In genomic region chr4:5658992-5659391, GRCh38 we compare ENCODE assay signal across 15 cellular contexts. TPM values are rescaled to one million over a fixed set of nuclear protein-coding genes. Genes with fewer than 3 reads are reported as not detected.
DNase-seq lines count a peak whose midpoint lies in the region; ATAC-seq and TF ChIP-seq lines count a peak whose summit lies in the region.
"Had no signal": no experiment of that assay in that cellular context is flagged by ENCODE, and none has a peak within 500 bp of the region (broad histone marks: within the 10 kb centered on the region; RNA-seq: fewer than 3 reads in every experiment).

No MANE protein-coding gene starts in this region.

- peaks cover 5% of the 10 kb centered on the region for H3K4me1 Mint-ChIP-seq in mesothelial cell of epicardium
- H3K4me1 Mint-ChIP-seq: B cell had no signal

- no peaks in the 10 kb centered on the region for H3K27me3 Mint-ChIP-seq in mesothelial cell of epicardium (ENCODE audit: low read depth)
- H3K27me3 Mint-ChIP-seq: B cell; CD4-positive, alpha-beta T cell had no signal

- H3K27ac Mint-ChIP-seq in mesothelial cell of epicardium = peak overlapping the region; percentile 1
- H3K27ac Mint-ChIP-seq: B cell; CD4-positive, alpha-beta T cell; CD8-positive, alpha-beta T cell had no signal

- no peak for TF ChIP-seq CTCF in mesothelial cell of epicardium (IDR thresholded peaks at IDR 0.05; ENCODE audit: unreplicated experiment)

- H3K4me3 Mint-ChIP-seq in mesothelial cell of epicardium = no peak overlapping the region
- H3K4me3 Mint-ChIP-seq: B cell; CD4-positive, alpha-beta T cell; CD8-positive, alpha-beta T cell had no signal

- peaks cover 47% of the 10 kb centered on the region for H3K36me3 Mint-ChIP-seq in mesothelial cell of epicardium

- ATAC-seq in GM19035 (IDR thresholded peaks at IDR 0.05; ENCODE audit: unreplicated experiment) = no peak
- ATAC-seq: A549; CD8-positive, alpha-beta T cell had no signal

- DNase-seq in amniotic epithelial cell (ENCODE audit: low read depth) (peak; percentile 16), mesothelial cell of epicardium (ENCODE audit: low spot score in 2 of 2, unreplicated experiment in 2 of 2) (no peak), putamen (ENCODE audit: low spot score) (peak; percentile 63)
- no peak for DNase-seq in activated CD4-positive, alpha-beta T cell treated with anti-CD3 and anti-CD28 coated beads for 4 hours
- DNase-seq: AML-193; Caco-2; Calu3; CD4-positive, alpha-beta T cell; CD8-positive, alpha-beta T cell; DMS79 treated with DMSO at 0.1 percent for 48 hours; GF-D8 had no signal

- H3K9me3 Mint-ChIP-seq in mesothelial cell of epicardium = peaks cover 18% of the 10 kb centered on the region

RNA-seq across cellular contexts. Expression of gene EVC2, which starts 49.4 kb away (rescaled TPM):
- total RNA-seq in mesothelial cell of epicardium = 16.9 to 17.4 TPM (median 17.1 TPM) in 3 replicates
- total RNA-seq: A172, Caco-2, Calu3 had no signal

RNA-seq across cellular contexts. Expression of gene EVC, which starts 52.0 kb away (rescaled TPM):
- total RNA-seq in mesothelial cell of epicardium = 48.4 to 51.4 TPM (median 49.4 TPM) in 3 replicates
- total RNA-seq: Caco-2, Calu3 had no signal

Comparison
In these comparisons a context has a peak if more than half of its experiments do, and no peak if none do; other contexts are left out.
1. DNase-seq: peak in amniotic epithelial cell (single experiment) and putamen (single experiment); none in mesothelial cell of epicardium (0 of 2) and activated CD4-positive, alpha-beta T cell treated with anti-CD3 and anti-CD28 coated beads for 4 hours (0 of 2).